In the genomic region with DNA sequence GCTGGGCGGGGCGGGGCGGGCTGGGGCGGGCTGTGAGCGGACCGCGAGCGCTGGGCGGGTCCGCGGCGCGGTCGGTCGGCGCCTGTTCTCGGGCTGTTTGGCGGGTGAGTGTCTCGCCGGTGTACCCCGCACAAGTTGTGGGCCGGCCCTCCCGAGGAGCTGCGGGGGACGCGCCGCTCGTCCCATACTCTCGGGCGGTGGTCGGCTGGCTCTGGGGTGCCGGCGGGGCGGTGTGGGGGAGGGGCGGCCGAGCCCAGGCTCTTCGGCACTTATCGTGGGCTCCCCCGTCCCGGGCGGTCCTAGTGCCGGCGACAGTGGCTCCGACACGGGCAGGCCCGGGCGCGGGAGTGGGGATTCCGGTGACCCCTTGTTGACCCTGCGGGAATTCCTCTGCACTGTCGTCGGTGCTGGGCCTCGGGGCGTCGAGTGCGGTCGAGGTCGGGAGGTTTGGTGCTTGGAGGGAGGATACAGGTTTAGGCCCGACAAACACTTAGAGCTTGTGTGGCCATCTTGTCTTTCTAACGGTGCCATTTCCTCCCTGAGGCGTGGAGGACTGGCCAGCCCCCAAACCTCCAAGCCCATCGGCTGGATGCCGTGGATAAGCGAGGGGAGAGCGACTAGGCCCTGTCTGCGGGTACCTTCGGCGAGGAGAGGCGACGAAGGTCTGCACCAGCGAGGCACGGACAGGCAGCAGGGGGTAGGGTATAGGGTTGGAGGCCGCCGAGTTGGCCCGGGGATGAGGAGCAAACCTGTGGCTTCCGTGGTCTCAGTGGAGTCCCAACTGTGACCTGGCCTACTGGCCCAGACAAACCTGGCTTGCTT, we compare ENCODE assay signal across 1 cellular context.
A peak's percentile ranks its signal among the peaks of the same experiment; 100 is the strongest.
TF ChIP-seq lines count a peak whose summit lies in the region.

Gene SEPTIN2 (plus strand): TSS at position 47 of the 822 bp plus-strand sequence. CDS start 8,308 bp downstream, outside the sequence.

TF ChIP-seq in HepG2, 621 proteins besides CTCF, POLR2A, EP300 and RAD21 (continued from another document):
- TF ChIP-seq ZNF710 (CRISPR knock-in tag; IDR thresholded peaks at IDR 0.05; ENCODE audit: borderline replicate concordance) (peak; percentile 84), ASH2L (IDR thresholded peaks at IDR 0.05; ENCODE audit: insufficient read length, low read depth, low read length) (peak; percentile 87), KDM5A (IDR thresholded peaks at IDR 0.05; ENCODE audit: borderline replicate concordance, low read length) (no peak), RBFOX2 (IDR thresholded peaks at IDR 0.05; ENCODE audit: low read depth, low read length) (peak; percentile 58), NFE2L1 (CRISPR knock-in tag; IDR thresholded peaks at IDR 0.05; ENCODE audit: borderline replicate concordance) (peak; percentile 70; the same call in 1 of the 2 replicates), MAF1 (CRISPR knock-in tag; IDR thresholded peaks at IDR 0.05; ENCODE audit: borderline replicate concordance) (no peak), ZBTB1 (CRISPR knock-in tag; IDR thresholded peaks at IDR 0.05; ENCODE audit: borderline replicate concordance) (peak; percentile 20; the same call in 1 of the 2 replicates), SIX1 (CRISPR knock-in tag; IDR thresholded peaks at IDR 0.05; ENCODE audit: borderline replicate concordance) (no peak), HOXA7 (CRISPR knock-in tag; IDR thresholded peaks at IDR 0.05) (no peak), STAT5B (CRISPR knock-in tag; IDR thresholded peaks at IDR 0.05) (no peak), SATB2 (CRISPR knock-in tag; IDR thresholded peaks at IDR 0.05) (peak; percentile 90; the same call in 1 of the 2 replicates), ZNF256 (CRISPR knock-in tag; conservative IDR thresholded peaks at IDR 0.05) (peak; percentile 87; the same call in 1 of the 2 replicates), SMC3 (IDR thresholded peaks at IDR 0.05; ENCODE audit: low read length) (no peak), ZNF629 (CRISPR knock-in tag; conservative IDR thresholded peaks at IDR 0.05) (peak; percentile 8; the same call in 1 of the 2 replicates), ZNF337 (CRISPR knock-in tag; IDR thresholded peaks at IDR 0.05; ENCODE audit: borderline replicate concordance, low read depth) (peak; percentile 79; the same call in 1 of the 2 replicates), ZFP41 (CRISPR knock-in tag; IDR thresholded peaks at IDR 0.05; ENCODE audit: borderline replicate concordance) (no peak; the same call in 1 of the 2 replicates), SMARCE1 (IDR thresholded peaks at IDR 0.05; ENCODE audit: borderline replicate concordance) (no peak), FOXO4 (CRISPR knock-in tag; conservative IDR thresholded peaks at IDR 0.05) (peak; percentile 99), ZNF234 (CRISPR knock-in tag; conservative IDR thresholded peaks at IDR 0.05) (peak; percentile 77; the same call in 1 of the 2 replicates), SYNCRIP (IDR thresholded peaks at IDR 0.05; ENCODE audit: insufficient read depth, low read depth, low read length) (no peak), GATAD2A (CRISPR knock-in tag; IDR thresholded peaks at IDR 0.05) (no peak; the same call in 1 of the 2 replicates), SNAI1 (CRISPR knock-in tag; IDR thresholded peaks at IDR 0.05; ENCODE audit: borderline replicate concordance) (0 out of 2 replicates have a peak, but pooled peaks have one; percentile 55), KDM6A (CRISPR knock-in tag; IDR thresholded peaks at IDR 0.05; ENCODE audit: low read depth) (no peak; the same call in 1 of the 2 replicates), CHD4 (IDR thresholded peaks at IDR 0.05; ENCODE audit: borderline replicate concordance, low read length) (no peak), GATAD1 (CRISPR knock-in tag; IDR thresholded peaks at IDR 0.05) (no peak), TBX2 (CRISPR knock-in tag; IDR thresholded peaks at IDR 0.05; ENCODE audit: borderline replicate concordance) (no peak; the same call in 1 of the 2 replicates), FOXA1 (IDR thresholded peaks at IDR 0.05) (no peak), FOXA1 (CRISPR knock-in tag; IDR thresholded peaks at IDR 0.05) (0 out of 2 replicates have a peak, but pooled peaks have one; percentile 23), NFATC3 (CRISPR knock-in tag; IDR thresholded peaks at IDR 0.05) (peak; percentile 69; the same call in 1 of the 2 replicates), ZNF317 (CRISPR knock-in tag; IDR thresholded peaks at IDR 0.05) (no peak)
- TF ChIP-seq, protein P1, sequence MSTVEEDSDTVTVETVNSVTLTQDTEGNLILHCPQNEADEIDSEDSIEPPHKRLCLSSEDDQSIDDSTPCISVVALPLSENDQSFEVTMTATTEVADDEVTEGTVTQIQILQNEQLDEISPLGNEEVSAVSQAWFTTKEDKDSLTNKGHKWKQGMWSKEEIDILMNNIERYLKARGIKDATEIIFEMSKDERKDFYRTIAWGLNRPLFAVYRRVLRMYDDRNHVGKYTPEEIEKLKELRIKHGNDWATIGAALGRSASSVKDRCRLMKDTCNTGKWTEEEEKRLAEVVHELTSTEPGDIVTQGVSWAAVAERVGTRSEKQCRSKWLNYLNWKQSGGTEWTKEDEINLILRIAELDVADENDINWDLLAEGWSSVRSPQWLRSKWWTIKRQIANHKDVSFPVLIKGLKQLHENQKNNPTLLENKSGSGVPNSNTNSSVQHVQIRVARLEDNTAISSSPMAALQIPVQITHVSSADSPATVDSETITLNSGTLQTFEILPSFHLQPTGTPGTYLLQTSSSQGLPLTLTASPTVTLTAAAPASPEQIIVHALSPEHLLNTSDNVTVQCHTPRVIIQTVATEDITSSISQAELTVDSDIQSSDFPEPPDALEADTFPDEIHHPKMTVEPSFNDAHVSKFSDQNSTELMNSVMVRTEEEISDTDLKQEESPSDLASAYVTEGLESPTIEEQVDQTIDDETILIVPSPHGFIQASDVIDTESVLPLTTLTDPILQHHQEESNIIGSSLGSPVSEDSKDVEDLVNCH (CRISPR knock-in tag; IDR thresholded peaks at IDR 0.05) = no peak
- TF ChIP-seq, protein P2, sequence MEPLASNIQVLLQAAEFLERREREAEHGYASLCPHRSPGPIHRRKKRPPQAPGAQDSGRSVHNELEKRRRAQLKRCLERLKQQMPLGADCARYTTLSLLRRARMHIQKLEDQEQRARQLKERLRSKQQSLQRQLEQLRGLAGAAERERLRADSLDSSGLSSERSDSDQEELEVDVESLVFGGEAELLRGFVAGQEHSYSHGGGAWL (CRISPR knock-in tag; IDR thresholded peaks at IDR 0.05) = peak; percentile 28; the same call in 1 of the 2 replicates
- TF ChIP-seq, protein P3, sequence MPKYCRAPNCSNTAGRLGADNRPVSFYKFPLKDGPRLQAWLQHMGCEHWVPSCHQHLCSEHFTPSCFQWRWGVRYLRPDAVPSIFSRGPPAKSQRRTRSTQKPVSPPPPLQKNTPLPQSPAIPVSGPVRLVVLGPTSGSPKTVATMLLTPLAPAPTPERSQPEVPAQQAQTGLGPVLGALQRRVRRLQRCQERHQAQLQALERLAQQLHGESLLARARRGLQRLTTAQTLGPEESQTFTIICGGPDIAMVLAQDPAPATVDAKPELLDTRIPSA (CRISPR knock-in tag; IDR thresholded peaks at IDR 0.05; ENCODE audit: borderline replicate concordance) = peak; percentile 93; the same call in 1 of the 2 replicates
- TF ChIP-seq, protein P4, sequence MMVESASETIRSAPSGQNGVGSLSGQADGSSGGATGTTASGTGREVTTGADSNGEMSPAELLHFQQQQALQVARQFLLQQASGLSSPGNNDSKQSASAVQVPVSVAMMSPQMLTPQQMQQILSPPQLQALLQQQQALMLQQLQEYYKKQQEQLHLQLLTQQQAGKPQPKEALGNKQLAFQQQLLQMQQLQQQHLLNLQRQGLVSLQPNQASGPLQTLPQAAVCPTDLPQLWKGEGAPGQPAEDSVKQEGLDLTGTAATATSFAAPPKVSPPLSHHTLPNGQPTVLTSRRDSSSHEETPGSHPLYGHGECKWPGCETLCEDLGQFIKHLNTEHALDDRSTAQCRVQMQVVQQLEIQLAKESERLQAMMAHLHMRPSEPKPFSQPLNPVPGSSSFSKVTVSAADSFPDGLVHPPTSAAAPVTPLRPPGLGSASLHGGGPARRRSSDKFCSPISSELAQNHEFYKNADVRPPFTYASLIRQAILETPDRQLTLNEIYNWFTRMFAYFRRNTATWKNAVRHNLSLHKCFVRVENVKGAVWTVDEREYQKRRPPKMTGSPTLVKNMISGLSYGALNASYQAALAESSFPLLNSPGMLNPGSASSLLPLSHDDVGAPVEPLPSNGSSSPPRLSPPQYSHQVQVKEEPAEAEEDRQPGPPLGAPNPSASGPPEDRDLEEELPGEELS (CRISPR knock-in tag; IDR thresholded peaks at IDR 0.05) = no peak; the same call in 1 of the 2 replicates
